ENCODE assay signal across 13 cellular contexts in genomic region chr2:145184741-145185671, GRCh38.
A peak's percentile ranks its signal among the peaks of the same experiment; 100 is the strongest.
DNase-seq lines count a peak whose midpoint lies in the region; ATAC-seq and TF ChIP-seq lines count a peak whose summit lies in the region.
"Had no signal": no experiment of that assay in that cellular context is flagged by ENCODE, and none has a peak within 500 bp of the region (broad histone marks: within the 10 kb centered on the region; RNA-seq: fewer than 3 reads in every experiment).

No MANE protein-coding gene starts in this region.

- DNase-seq in AG04449 (ENCODE audit: low read depth, low spot score) (peak; percentile 14), HFF-Myc (ENCODE audit: extremely low read depth, low read depth) (peak; percentile 74), astrocyte of the spinal cord (ENCODE audit: low read depth, low spot score) (peak; percentile 37), right cardiac atrium (no peak), KBM-7 (no peak)
- DNase-seq in activated CD8-positive, alpha-beta T cell treated with anti-CD3 and anti-CD28 coated beads for 36 hours: no peak
- DNase-seq: activated CD4-positive, alpha-beta T cell treated with anti-CD3 and anti-CD28 coated beads, Interleukin-2, amount 10 ng/mL, durations not matched to agents 24 days and 14 days; BE2C; NK-92 treated with Interleukin-12 subunit alpha and Interleukin-12 subunit beta, amount 100 ng/mL, for 24 hours; spleen had no signal

- POLR2A ChIA-PET in AG04449 (lab: Yijun Ruan, JAX): interaction anchor here (0.6 kb wide), 1 partner anchor 853 kb away, joined by 4 read pairs; no protein-coding TSS in a partner anchor
- POLR2A ChIA-PET in activated CD8-positive, alpha-beta T cell treated with anti-CD3 and anti-CD28 coated beads for 36 hours (lab: Charles Lee): no interaction called here

- H3K4me1 Mint-ChIP-seq in activated CD8-positive, alpha-beta T cell treated with anti-CD3 and anti-CD28 coated beads for 36 hours (ENCODE audit: low read depth): no peaks in the 10 kb centered on the region
- H3K4me1 Mint-ChIP-seq: activated CD4-positive, alpha-beta T cell treated with anti-CD3 and anti-CD28 coated beads, Interleukin-2, amount 10 ng/mL, durations not matched to agents 24 days and 14 days had no signal

- H3K36me3 Mint-ChIP-seq in activated CD8-positive, alpha-beta T cell treated with anti-CD3 and anti-CD28 coated beads for 36 hours (ENCODE audit: low read depth): no peaks in the 10 kb centered on the region

- H3K9me3 ChIP-seq in right cardiac atrium (ENCODE audit: control insufficient read depth, low read length): no peaks in the 10 kb centered on the region
- H3K9me3 ChIP-seq: BE2C, breast epithelium, spleen had no signal

- TF ChIP-seq CTCF in AG04449 (IDR thresholded peaks at IDR 0.05; ENCODE audit: insufficient read depth, low read length, missing control alignments): no peak
- no peak for TF ChIP-seq CTCF in HFF-Myc (IDR thresholded peaks at IDR 0.05; ENCODE audit: low read depth, low read length, missing control alignments)
- no peak for TF ChIP-seq CTCF in astrocyte of the spinal cord (IDR thresholded peaks at IDR 0.05; ENCODE audit: low read depth, low read length)
- no peak for TF ChIP-seq CTCF in activated CD8-positive, alpha-beta T cell treated with anti-CD3 and anti-CD28 coated beads for 36 hours (IDR thresholded peaks at IDR 0.05)

- H3K27me3 Mint-ChIP-seq in activated CD8-positive, alpha-beta T cell treated with anti-CD3 and anti-CD28 coated beads for 36 hours: peaks cover 5% of the 10 kb centered on the region
- H3K27me3 Mint-ChIP-seq: activated CD4-positive, alpha-beta T cell treated with anti-CD3 and anti-CD28 coated beads, Interleukin-2, amount 10 ng/mL, durations not matched to agents 24 days and 14 days had no signal

- intact Hi-C loops in right cardiac atrium (cut with DNase I): no loop called here
- intact Hi-C loops in activated CD8-positive, alpha-beta T cell treated with anti-CD3 and anti-CD28 coated beads for 36 hours (cut with micrococcal nuclease): no loop called here

- H3K27ac ChIP-seq in right cardiac atrium (ENCODE audit: low read length): no peak overlapping the region
- H3K27ac ChIP-seq: spleen had no signal

- in situ Hi-C loops in astrocyte of the spinal cord (cut with HindIII; ENCODE audit: low sequenced_read_pairs): no loop called here
- in situ Hi-C loops in KBM-7 (cut with MboI; ENCODE audit: low pct_unique_long_range_greater_than_20kb, low sequenced_read_pairs): no loop called here

- H3K4me3 ChIP-seq in AG04449 (ENCODE audit: low read depth, low read length) (no peak overlapping the region), HFF-Myc (replicated peaks; ENCODE audit: low read depth, low read length) (no peak overlapping the region), astrocyte of the spinal cord (ENCODE audit: low read depth, low read length) (no peak overlapping the region), right cardiac atrium (ENCODE audit: low read length) (no peak overlapping the region)
- H3K4me3 ChIP-seq: breast epithelium, spleen had no signal

- ATAC-seq in right cardiac atrium: peak; percentile 14 to 22
- ATAC-seq in GM18858 (IDR thresholded peaks at IDR 0.05; ENCODE audit: unreplicated experiment): no peak
- ATAC-seq in activated CD8-positive, alpha-beta T cell treated with anti-CD3 and anti-CD28 coated beads for 36 hours: no peak
- no peak for ATAC-seq in HG02642 (IDR thresholded peaks at IDR 0.05; ENCODE audit: poor library complexity, unreplicated experiment)

- no peaks in the 10 kb centered on the region for H3K9me3 Mint-ChIP-seq in activated CD8-positive, alpha-beta T cell treated with anti-CD3 and anti-CD28 coated beads for 36 hours
- H3K9me3 Mint-ChIP-seq: activated CD4-positive, alpha-beta T cell treated with anti-CD3 and anti-CD28 coated beads, Interleukin-2, amount 10 ng/mL, durations not matched to agents 24 days and 14 days had no signal

- WGBS in right cardiac atrium: 53% methylated on average over 5 of the region's 5 CpGs

- H3K4me3 Mint-ChIP-seq in activated CD8-positive, alpha-beta T cell treated with anti-CD3 and anti-CD28 coated beads for 36 hours: no peak overlapping the region
- H3K4me3 Mint-ChIP-seq: activated CD4-positive, alpha-beta T cell treated with anti-CD3 and anti-CD28 coated beads, Interleukin-2, amount 10 ng/mL, durations not matched to agents 24 days and 14 days had no signal

- no peak overlapping the region for H3K27ac Mint-ChIP-seq in activated CD8-positive, alpha-beta T cell treated with anti-CD3 and anti-CD28 coated beads for 36 hours
- H3K27ac Mint-ChIP-seq: activated CD4-positive, alpha-beta T cell treated with anti-CD3 and anti-CD28 coated beads, Interleukin-2, amount 10 ng/mL, durations not matched to agents 24 days and 14 days had no signal

- no peaks in the 10 kb centered on the region for H3K4me1 ChIP-seq in right cardiac atrium (ENCODE audit: control insufficient read depth, insufficient read depth, low read length)
- H3K4me1 ChIP-seq: BE2C, breast epithelium had no signal

- CTCF ChIA-PET in AG04449 (lab: Yijun Ruan, JAX): no interaction called here
- CTCF ChIA-PET in activated CD8-positive, alpha-beta T cell treated with anti-CD3 and anti-CD28 coated beads for 36 hours (lab: Charles Lee): no interaction called here

- H3K27me3 ChIP-seq in right cardiac atrium (ENCODE audit: control insufficient read depth, insufficient read depth): no peaks in the 10 kb centered on the region
- H3K27me3 ChIP-seq: BE2C, breast epithelium, spleen had no signal

Comparison
In these comparisons a context has a peak if more than half of its experiments do, and no peak if none do; other contexts are left out.
1. DNase-seq: peak in AG04449 (single experiment), HFF-Myc (single experiment) and astrocyte of the spinal cord (single experiment); none in right cardiac atrium (0 of 3), activated CD8-positive, alpha-beta T cell treated with anti-CD3 and anti-CD28 coated beads for 36 hours (single experiment) and KBM-7 (single experiment).
2. ATAC-seq: peak in right cardiac atrium (2 of 2); none in GM18858 (single experiment), activated CD8-positive, alpha-beta T cell treated with anti-CD3 and anti-CD28 coated beads for 36 hours (single experiment) and HG02642 (single experiment).